1 cellular context compared by ENCODE assay signal in the genomic region with DNA sequence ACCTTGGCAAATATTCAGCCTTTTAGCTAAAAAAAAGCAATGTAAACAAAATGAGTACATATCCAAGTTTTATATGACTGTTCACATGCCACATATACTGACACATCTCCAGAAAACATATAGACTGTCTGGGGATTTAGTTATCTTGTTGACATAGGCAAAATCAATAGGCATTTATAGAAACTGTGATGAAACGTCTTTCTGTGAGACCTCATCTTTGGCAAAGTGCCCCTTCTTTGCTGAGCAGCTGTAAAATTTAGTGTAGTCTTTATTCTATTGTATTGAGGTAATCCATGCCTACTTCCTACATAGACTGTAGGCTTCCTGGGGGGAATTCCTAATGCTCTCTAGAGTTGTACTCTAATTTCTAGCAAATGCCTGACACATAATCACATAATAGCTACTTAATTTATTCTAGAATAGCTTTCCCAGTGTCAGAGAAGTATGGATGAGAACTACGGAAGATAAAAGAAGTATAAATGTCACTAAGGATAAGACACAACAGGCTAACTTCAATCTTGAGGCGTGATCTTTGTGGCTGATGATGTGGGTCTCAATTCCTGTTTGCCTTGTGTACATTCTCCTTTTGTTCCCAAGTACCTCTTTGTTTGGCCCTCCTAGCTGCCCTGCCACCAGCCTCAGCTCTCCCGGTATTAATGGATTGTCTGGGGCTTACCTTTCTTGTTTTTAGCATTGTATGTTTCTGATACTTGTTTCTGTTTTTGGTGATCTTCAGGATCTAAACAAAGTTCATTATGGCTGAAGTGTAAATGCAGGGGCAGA.
TF ChIP-seq lines count a peak whose summit lies in the region.

No MANE protein-coding gene starts in this region.

TF ChIP-seq in HepG2, 621 proteins besides CTCF, POLR2A, EP300 and RAD21:
- TF ChIP-seq FOXA1 (IDR thresholded peaks at IDR 0.05) = peak; percentile 34; the same call in 1 of the 2 replicates
- TF ChIP-seq FOXA1 (CRISPR knock-in tag; IDR thresholded peaks at IDR 0.05) = peak; percentile 48; the same call in 1 of the 2 replicates
- no peak for TF ChIP-seq ZNF543 (CRISPR knock-in tag; IDR thresholded peaks at IDR 0.05)
- TF ChIP-seq ZBTB38 (CRISPR knock-in tag; IDR thresholded peaks at IDR 0.05) = no peak
- TF ChIP-seq MAFK (conservative IDR thresholded peaks at IDR 0.05 in 1 of 2, IDR thresholded peaks at IDR 0.05 in 1 of 2; ENCODE audit: low read length in 2 of 2) = peak; percentile 2 to 26; a peak in 1 of 4 replicates
- TF ChIP-seq, protein P1, sequence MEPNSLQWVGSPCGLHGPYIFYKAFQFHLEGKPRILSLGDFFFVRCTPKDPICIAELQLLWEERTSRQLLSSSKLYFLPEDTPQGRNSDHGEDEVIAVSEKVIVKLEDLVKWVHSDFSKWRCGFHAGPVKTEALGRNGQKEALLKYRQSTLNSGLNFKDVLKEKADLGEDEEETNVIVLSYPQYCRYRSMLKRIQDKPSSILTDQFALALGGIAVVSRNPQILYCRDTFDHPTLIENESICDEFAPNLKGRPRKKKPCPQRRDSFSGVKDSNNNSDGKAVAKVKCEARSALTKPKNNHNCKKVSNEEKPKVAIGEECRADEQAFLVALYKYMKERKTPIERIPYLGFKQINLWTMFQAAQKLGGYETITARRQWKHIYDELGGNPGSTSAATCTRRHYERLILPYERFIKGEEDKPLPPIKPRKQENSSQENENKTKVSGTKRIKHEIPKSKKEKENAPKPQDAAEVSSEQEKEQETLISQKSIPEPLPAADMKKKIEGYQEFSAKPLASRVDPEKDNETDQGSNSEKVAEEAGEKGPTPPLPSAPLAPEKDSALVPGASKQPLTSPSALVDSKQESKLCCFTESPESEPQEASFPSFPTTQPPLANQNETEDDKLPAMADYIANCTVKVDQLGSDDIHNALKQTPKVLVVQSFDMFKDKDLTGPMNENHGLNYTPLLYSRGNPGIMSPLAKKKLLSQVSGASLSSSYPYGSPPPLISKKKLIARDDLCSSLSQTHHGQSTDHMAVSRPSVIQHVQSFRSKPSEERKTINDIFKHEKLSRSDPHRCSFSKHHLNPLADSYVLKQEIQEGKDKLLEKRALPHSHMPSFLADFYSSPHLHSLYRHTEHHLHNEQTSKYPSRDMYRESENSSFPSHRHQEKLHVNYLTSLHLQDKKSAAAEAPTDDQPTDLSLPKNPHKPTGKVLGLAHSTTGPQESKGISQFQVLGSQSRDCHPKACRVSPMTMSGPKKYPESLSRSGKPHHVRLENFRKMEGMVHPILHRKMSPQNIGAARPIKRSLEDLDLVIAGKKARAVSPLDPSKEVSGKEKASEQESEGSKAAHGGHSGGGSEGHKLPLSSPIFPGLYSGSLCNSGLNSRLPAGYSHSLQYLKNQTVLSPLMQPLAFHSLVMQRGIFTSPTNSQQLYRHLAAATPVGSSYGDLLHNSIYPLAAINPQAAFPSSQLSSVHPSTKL (CRISPR knock-in tag; IDR thresholded peaks at IDR 0.05) = peak; percentile 36; the same call in 1 of the 2 replicates
- TF ChIP-seq HDAC6 (IDR thresholded peaks at IDR 0.05; ENCODE audit: low read depth, low read length) = no peak
- TF ChIP-seq ZNF660 (CRISPR knock-in tag; IDR thresholded peaks at IDR 0.05; ENCODE audit: borderline replicate concordance, low read depth) = no peak
- peak; percentile 92 for TF ChIP-seq RBM22 (optimal IDR thresholded peaks at IDR 0.05; ENCODE audit: low read length)
- no peak for TF ChIP-seq POGZ (CRISPR knock-in tag; IDR thresholded peaks at IDR 0.05)
- TF ChIP-seq MAFF (IDR thresholded peaks at IDR 0.05; ENCODE audit: low read depth, low read length) = 0 out of 2 replicates have a peak, but pooled peaks have one; percentile 36
- TF ChIP-seq, protein P2, sequence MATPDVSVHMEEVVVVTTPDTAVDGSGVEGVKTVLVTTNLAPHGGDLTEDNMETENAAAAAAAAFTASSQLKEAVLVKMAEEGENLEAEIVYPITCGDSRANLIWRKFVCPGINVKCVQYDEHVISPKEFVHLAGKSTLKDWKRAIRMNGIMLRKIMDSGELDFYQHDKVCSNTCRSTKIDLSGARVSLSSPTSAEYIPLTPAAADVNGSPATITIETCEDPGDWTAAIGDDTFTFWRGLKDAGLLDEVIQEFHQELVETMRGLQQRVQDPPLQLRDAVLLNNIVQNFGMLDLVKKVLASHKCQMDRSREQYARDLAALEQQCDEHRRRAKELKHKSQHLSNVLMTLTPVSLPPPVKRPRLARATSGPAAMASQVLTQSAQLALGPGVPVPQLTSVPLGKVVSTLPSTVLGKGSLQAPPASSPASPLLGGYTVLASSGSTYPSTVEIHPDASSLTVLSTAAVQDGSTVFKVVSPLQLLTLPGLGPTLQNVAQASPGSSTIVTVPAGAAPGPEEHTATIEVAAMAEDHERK (CRISPR knock-in tag; IDR thresholded peaks at IDR 0.05; ENCODE audit: low read depth) = no peak
- no peak for TF ChIP-seq SETDB1 (CRISPR knock-in tag; IDR thresholded peaks at IDR 0.05; ENCODE audit: borderline replicate concordance)
- TF ChIP-seq, protein P3, sequence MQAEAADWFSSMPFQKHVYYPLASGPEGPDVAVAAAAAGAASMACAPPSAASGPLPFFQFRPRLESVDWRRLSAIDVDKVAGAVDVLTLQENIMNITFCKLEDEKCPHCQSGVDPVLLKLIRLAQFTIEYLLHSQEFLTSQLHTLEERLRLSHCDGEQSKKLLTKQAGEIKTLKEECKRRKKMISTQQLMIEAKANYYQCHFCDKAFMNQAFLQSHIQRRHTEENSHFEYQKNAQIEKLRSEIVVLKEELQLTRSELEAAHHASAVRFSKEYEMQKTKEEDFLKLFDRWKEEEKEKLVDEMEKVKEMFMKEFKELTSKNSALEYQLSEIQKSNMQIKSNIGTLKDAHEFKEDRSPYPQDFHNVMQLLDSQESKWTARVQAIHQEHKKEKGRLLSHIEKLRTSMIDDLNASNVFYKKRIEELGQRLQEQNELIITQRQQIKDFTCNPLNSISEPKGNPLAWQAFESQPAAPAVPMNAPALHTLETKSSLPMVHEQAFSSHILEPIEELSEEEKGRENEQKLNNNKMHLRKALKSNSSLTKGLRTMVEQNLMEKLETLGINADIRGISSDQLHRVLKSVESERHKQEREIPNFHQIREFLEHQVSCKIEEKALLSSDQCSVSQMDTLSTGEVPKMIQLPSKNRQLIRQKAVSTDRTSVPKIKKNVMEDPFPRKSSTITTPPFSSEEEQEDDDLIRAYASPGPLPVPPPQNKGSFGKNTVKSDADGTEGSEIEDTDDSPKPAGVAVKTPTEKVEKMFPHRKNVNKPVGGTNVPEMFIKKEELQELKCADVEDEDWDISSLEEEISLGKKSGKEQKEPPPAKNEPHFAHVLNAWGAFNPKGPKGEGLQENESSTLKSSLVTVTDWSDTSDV (CRISPR knock-in tag; IDR thresholded peaks at IDR 0.05) = no peak
- TF ChIP-seq TMF1 (CRISPR knock-in tag; IDR thresholded peaks at IDR 0.05; ENCODE audit: low read depth) = no peak
- TF ChIP-seq PAX8 (CRISPR knock-in tag; IDR thresholded peaks at IDR 0.05; ENCODE audit: borderline replicate concordance) = no peak
- TF ChIP-seq ONECUT2 (CRISPR knock-in tag; IDR thresholded peaks at IDR 0.05) = peak; percentile 74
- TF ChIP-seq TOE1 (CRISPR knock-in tag; IDR thresholded peaks at IDR 0.05) = no peak
- no peak for TF ChIP-seq KLF16 (CRISPR knock-in tag; IDR thresholded peaks at IDR 0.05)
- no peak for TF ChIP-seq ADNP (CRISPR knock-in tag; IDR thresholded peaks at IDR 0.05)
- no peak for TF ChIP-seq CREB1 (IDR thresholded peaks at IDR 0.05)
- 0 out of 2 replicates have a peak, but pooled peaks have one; percentile 21 for TF ChIP-seq CREB1 (CRISPR knock-in tag; IDR thresholded peaks at IDR 0.05)
- TF ChIP-seq ZNF713 (CRISPR knock-in tag; IDR thresholded peaks at IDR 0.05) = no peak
- peak; percentile 60 for TF ChIP-seq FOXA3 (CRISPR knock-in tag; IDR thresholded peaks at IDR 0.05)
- TF ChIP-seq PTBP1 (IDR thresholded peaks at IDR 0.05; ENCODE audit: low read depth, low read length, poor library complexity, severe bottlenecking) = no peak
- TF ChIP-seq SOX6 (IDR thresholded peaks at IDR 0.05) = no peak
- TF ChIP-seq SOX6 (CRISPR knock-in tag; IDR thresholded peaks at IDR 0.05) = peak; percentile 25; the same call in 1 of the 2 replicates
- TF ChIP-seq, protein P4, sequence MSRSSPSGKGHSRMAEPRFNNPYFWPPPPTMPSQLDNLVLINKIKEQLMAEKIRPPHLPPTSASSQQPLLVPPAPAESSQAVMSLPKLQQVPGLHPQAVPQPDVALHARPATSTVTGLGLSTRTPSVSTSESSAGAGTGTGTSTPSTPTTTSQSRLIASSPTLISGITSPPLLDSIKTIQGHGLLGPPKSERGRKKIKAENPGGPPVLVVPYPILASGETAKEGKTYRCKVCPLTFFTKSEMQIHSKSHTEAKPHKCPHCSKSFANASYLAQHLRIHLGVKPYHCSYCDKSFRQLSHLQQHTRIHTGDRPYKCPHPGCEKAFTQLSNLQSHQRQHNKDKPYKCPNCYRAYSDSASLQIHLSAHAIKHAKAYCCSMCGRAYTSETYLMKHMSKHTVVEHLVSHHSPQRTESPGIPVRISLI (CRISPR knock-in tag; IDR thresholded peaks at IDR 0.05; ENCODE audit: borderline replicate concordance) = no peak
- TF ChIP-seq ZNF724P (CRISPR knock-in tag; IDR thresholded peaks at IDR 0.05; ENCODE audit: borderline replicate concordance) = no peak
- no peak for TF ChIP-seq CBFB (CRISPR knock-in tag; IDR thresholded peaks at IDR 0.05)
- no peak for TF ChIP-seq SOX13 (IDR thresholded peaks at IDR 0.05)
- 0 out of 4 replicates have a peak, but pooled peaks of 1 of the 2 experiments have one; percentile 10 for TF ChIP-seq SOX13 (CRISPR knock-in tag; conservative IDR thresholded peaks at IDR 0.05 in 1 of 2, IDR thresholded peaks at IDR 0.05 in 1 of 2)
- no peak for TF ChIP-seq HMG20B (CRISPR knock-in tag; conservative IDR thresholded peaks at IDR 0.05)
- TF ChIP-seq PHB2 (IDR thresholded peaks at IDR 0.05; ENCODE audit: partially characterized antibody) = no peak
- TF ChIP-seq SP2 (CRISPR knock-in tag; IDR thresholded peaks at IDR 0.05) = no peak
- TF ChIP-seq REL (CRISPR knock-in tag; conservative IDR thresholded peaks at IDR 0.05) = no peak
- TF ChIP-seq, protein P5, sequence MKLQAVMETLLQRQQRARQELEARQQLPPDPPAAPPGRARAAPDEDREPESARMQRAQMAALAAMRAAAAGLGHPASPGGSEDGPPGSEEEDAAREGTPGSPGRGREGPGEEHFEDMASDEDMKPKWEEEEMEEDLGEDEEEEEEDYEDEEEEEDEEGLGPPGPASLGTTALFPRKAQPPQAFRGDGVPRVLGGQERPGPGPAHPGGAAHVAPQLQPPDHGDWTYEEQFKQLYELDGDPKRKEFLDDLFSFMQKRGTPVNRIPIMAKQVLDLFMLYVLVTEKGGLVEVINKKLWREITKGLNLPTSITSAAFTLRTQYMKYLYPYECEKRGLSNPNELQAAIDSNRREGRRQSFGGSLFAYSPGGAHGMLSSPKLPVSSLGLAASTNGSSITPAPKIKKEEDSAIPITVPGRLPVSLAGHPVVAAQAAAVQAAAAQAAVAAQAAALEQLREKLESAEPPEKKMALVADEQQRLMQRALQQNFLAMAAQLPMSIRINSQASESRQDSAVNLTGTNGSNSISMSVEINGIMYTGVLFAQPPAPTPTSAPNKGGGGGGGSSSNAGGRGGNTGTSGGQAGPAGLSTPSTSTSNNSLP (IDR thresholded peaks at IDR 0.05; ENCODE audit: low read depth, low read length) = peak; percentile 85
- TF ChIP-seq, protein P6, sequence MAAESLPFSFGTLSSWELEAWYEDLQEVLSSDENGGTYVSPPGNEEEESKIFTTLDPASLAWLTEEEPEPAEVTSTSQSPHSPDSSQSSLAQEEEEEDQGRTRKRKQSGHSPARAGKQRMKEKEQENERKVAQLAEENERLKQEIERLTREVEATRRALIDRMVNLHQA (CRISPR knock-in tag; IDR thresholded peaks at IDR 0.05) = no peak
- TF ChIP-seq RXRA (CRISPR knock-in tag; IDR thresholded peaks at IDR 0.05) = no peak
- TF ChIP-seq, protein P7, sequence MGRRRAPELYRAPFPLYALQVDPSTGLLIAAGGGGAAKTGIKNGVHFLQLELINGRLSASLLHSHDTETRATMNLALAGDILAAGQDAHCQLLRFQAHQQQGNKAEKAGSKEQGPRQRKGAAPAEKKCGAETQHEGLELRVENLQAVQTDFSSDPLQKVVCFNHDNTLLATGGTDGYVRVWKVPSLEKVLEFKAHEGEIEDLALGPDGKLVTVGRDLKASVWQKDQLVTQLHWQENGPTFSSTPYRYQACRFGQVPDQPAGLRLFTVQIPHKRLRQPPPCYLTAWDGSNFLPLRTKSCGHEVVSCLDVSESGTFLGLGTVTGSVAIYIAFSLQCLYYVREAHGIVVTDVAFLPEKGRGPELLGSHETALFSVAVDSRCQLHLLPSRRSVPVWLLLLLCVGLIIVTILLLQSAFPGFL (CRISPR knock-in tag; IDR thresholded peaks at IDR 0.05) = no peak
- TF ChIP-seq GATAD2A (CRISPR knock-in tag; IDR thresholded peaks at IDR 0.05) = peak; percentile 42; the same call in 1 of the 2 replicates
- TF ChIP-seq, protein P8, sequence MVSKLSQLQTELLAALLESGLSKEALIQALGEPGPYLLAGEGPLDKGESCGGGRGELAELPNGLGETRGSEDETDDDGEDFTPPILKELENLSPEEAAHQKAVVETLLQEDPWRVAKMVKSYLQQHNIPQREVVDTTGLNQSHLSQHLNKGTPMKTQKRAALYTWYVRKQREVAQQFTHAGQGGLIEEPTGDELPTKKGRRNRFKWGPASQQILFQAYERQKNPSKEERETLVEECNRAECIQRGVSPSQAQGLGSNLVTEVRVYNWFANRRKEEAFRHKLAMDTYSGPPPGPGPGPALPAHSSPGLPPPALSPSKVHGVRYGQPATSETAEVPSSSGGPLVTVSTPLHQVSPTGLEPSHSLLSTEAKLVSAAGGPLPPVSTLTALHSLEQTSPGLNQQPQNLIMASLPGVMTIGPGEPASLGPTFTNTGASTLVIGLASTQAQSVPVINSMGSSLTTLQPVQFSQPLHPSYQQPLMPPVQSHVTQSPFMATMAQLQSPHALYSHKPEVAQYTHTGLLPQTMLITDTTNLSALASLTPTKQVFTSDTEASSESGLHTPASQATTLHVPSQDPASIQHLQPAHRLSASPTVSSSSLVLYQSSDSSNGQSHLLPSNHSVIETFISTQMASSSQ (IDR thresholded peaks at IDR 0.05; ENCODE audit: low read depth) = no peak
- TF ChIP-seq, protein P8 (CRISPR knock-in tag; IDR thresholded peaks at IDR 0.05; ENCODE audit: borderline replicate concordance) = no peak
- 0 out of 2 replicates have a peak, but pooled peaks have one; percentile 23 for TF ChIP-seq BCL6 (CRISPR knock-in tag; IDR thresholded peaks at IDR 0.05)
- TF ChIP-seq SAP130 (CRISPR knock-in tag; IDR thresholded peaks at IDR 0.05; ENCODE audit: low read depth) = 0 out of 2 replicates have a peak, but pooled peaks have one; percentile 13
